9 cellular contexts compared by ENCODE assay signal in genomic region chr9:95116002-95116819, GRCh38.
DNase-seq lines count a peak whose midpoint lies in the region; ATAC-seq and TF ChIP-seq lines count a peak whose summit lies in the region.
"Had no signal": no experiment of that assay in that cellular context is flagged by ENCODE, and none has a peak within 500 bp of the region (broad histone marks: within the 10 kb centered on the region; RNA-seq: fewer than 3 reads in every experiment).

No MANE protein-coding gene starts in this region.

- no peaks in the 10 kb centered on the region for H3K9me3 ChIP-seq in uterus
- H3K9me3 ChIP-seq: testis had no signal

- H3K27me3 ChIP-seq in uterus, result no peaks in the 10 kb centered on the region
- H3K27me3 ChIP-seq: testis had no signal

- TF ChIP-seq CTCF in uterus (IDR thresholded peaks at IDR 0.05), result peak in 2 of 4 experiments; percentile 21 to 25

- H3K9me3 Mint-ChIP-seq in activated T-helper 1 cell treated with anti-CD3 and anti-CD28 coated beads, Interleukin-12 subunit alpha, Interleukin-12 subunit beta, Interleukin-2, Interleukin-4 antibody, amounts not matched to agents 30 ng/mL and 10 ng/mL and 1 ng/mL, durations not matched to agents 14 hours and 24 hours and 36 hours, result no peaks in the 10 kb centered on the region

- no peak overlapping the region for H3K4me3 Mint-ChIP-seq in activated T-helper 1 cell treated with anti-CD3 and anti-CD28 coated beads, Interleukin-12 subunit alpha, Interleukin-12 subunit beta, Interleukin-2, Interleukin-4 antibody, amounts not matched to agents 30 ng/mL and 10 ng/mL and 1 ng/mL, durations not matched to agents 14 hours and 24 hours and 36 hours

- ATAC-seq in GM18870 (IDR thresholded peaks at IDR 0.05; ENCODE audit: unreplicated experiment), result no peak

- intact Hi-C loops in uterus (cut with DNase I; ENCODE audit: low total_unique reads), result no loop called here
- intact Hi-C loops in activated T-helper 1 cell treated with anti-CD3 and anti-CD28 coated beads, Interleukin-12 subunit alpha, Interleukin-12 subunit beta, Interleukin-2, Interleukin-4 antibody, amounts not matched to agents 30 ng/mL and 10 ng/mL and 1 ng/mL, durations not matched to agents 14 hours and 24 hours and 36 hours (cut with micrococcal nuclease), result no loop called here

- H3K4me1 ChIP-seq in uterus, result no peaks in the 10 kb centered on the region
- H3K4me1 ChIP-seq: testis had no signal

- no peak overlapping the region for H3K4me3 ChIP-seq in uterus
- H3K4me3 ChIP-seq: testis had no signal

- no peak overlapping the region for H3K27ac Mint-ChIP-seq in activated T-helper 1 cell treated with anti-CD3 and anti-CD28 coated beads, Interleukin-12 subunit alpha, Interleukin-12 subunit beta, Interleukin-2, Interleukin-4 antibody, amounts not matched to agents 30 ng/mL and 10 ng/mL and 1 ng/mL, durations not matched to agents 14 hours and 24 hours and 36 hours

- H3K4me1 Mint-ChIP-seq in activated T-helper 1 cell treated with anti-CD3 and anti-CD28 coated beads, Interleukin-12 subunit alpha, Interleukin-12 subunit beta, Interleukin-2, Interleukin-4 antibody, amounts not matched to agents 30 ng/mL and 10 ng/mL and 1 ng/mL, durations not matched to agents 14 hours and 24 hours and 36 hours (ENCODE audit: low read depth), result no peaks in the 10 kb centered on the region

- peak overlapping the region; percentile 59 to 61 for H3K27ac ChIP-seq in uterus
- H3K27ac ChIP-seq: testis had no signal

- peak; percentile 37 for DNase-seq in NCI-H2029 (lab: John Stamatoyannopoulos, UW)
- DNase-seq in NCI-H2029 treated with DMSO at 0.1 percent for 48 hours (lab: John Stamatoyannopoulos, UW), result no peak
- DNase-seq in cerebellar cortex (ENCODE audit: low spot score), result peak; percentile 33
- DNase-seq in left kidney (ENCODE audit: low read depth, low spot score), result peak; percentile 42
- peak in 1 of 2 donors; percentile 17 for DNase-seq in uterus
- no peak for DNase-seq in activated T-helper 1 cell treated with anti-CD3 and anti-CD28 coated beads, Interleukin-12 subunit alpha, Interleukin-12 subunit beta, Interleukin-2, Interleukin-4 antibody, amounts not matched to agents 30 ng/mL and 10 ng/mL and 1 ng/mL, durations not matched to agents 14 hours and 24 hours and 36 hours (ENCODE audit: low spot score)
- no peak for DNase-seq in NCI-H2196 treated with DMSO at 0.1 percent for 48 hours (lab: John Stamatoyannopoulos, UW; ENCODE audit: unreplicated experiment)
- DNase-seq: testis had no signal

- peaks cover 2% of the 10 kb centered on the region for H3K36me3 Mint-ChIP-seq in activated T-helper 1 cell treated with anti-CD3 and anti-CD28 coated beads, Interleukin-12 subunit alpha, Interleukin-12 subunit beta, Interleukin-2, Interleukin-4 antibody, amounts not matched to agents 30 ng/mL and 10 ng/mL and 1 ng/mL, durations not matched to agents 14 hours and 24 hours and 36 hours (ENCODE audit: low read depth)

- no peak for TF ChIP-seq POLR2A in uterus (IDR thresholded peaks at IDR 0.05)

- H3K27me3 Mint-ChIP-seq in activated T-helper 1 cell treated with anti-CD3 and anti-CD28 coated beads, Interleukin-12 subunit alpha, Interleukin-12 subunit beta, Interleukin-2, Interleukin-4 antibody, amounts not matched to agents 30 ng/mL and 10 ng/mL and 1 ng/mL, durations not matched to agents 14 hours and 24 hours and 36 hours (ENCODE audit: insufficient read depth), result no peaks in the 10 kb centered on the region

- H3K36me3 ChIP-seq in uterus, result no peaks in the 10 kb centered on the region

Comparison
In these comparisons a context has a peak if more than half of its experiments do, and no peak if none do; other contexts are left out.
1. DNase-seq: peak in NCI-H2029 (single experiment), cerebellar cortex (single experiment) and left kidney (single experiment); none in NCI-H2029 treated with DMSO at 0.1 percent for 48 hours (single experiment), activated T-helper 1 cell treated with anti-CD3 and anti-CD28 coated beads, Interleukin-12 subunit alpha, Interleukin-12 subunit beta, Interleukin-2, Interleukin-4 antibody, amounts not matched to agents 30 ng/mL and 10 ng/mL and 1 ng/mL, durations not matched to agents 14 hours and 24 hours and 36 hours (single experiment) and NCI-H2196 treated with DMSO at 0.1 percent for 48 hours (single experiment).